ENCODE assay signal across 24 cellular contexts in genomic region chr9:126024581-126025230, GRCh38.
DNase-seq lines count a peak whose midpoint lies in the region; ATAC-seq, FAIRE-seq and TF ChIP-seq lines count a peak whose summit lies in the region.
"Had no signal": no experiment of that assay in that cellular context is flagged by ENCODE, and none has a peak within 500 bp of the region (broad histone marks: within the 10 kb centered on the region; RNA-seq: fewer than 3 reads in every experiment).

No MANE protein-coding gene starts in this region.

- H3K36me3 Mint-ChIP-seq in activated naive CD4-positive, alpha-beta T cell treated with anti-CD3 and anti-CD28 coated beads, Interleukin-2, amount 50 U/mL, for 72 hours, result no peaks in the 10 kb centered on the region
- H3K36me3 Mint-ChIP-seq: CD14-positive monocyte; CD8-positive, alpha-beta memory T cell had no signal

- H3K9me3 ChIP-seq in kidney (ENCODE audit: control insufficient read depth in 1 of 2, low read length in 2 of 2) (no peaks in the 10 kb centered on the region), aorta (ENCODE audit: control insufficient read depth, low read length) (no peaks in the 10 kb centered on the region)
- H3K9me3 ChIP-seq: A549, BE2C, HAP-1 had no signal

- intact Hi-C loops in cardiac septum (cut with DNase I), result no loop called here
- intact Hi-C loops in Right ventricle myocardium inferior (cut with DNase I), result no loop called here
- intact Hi-C loops in kidney (cut with DNase I), result no loop called here
- intact Hi-C loops in aorta (cut with DNase I), result no loop called here

- no peak for TF ChIP-seq CTCF in kidney (IDR thresholded peaks at IDR 0.05; ENCODE audit: borderline replicate concordance, extremely low read depth, insufficient read depth)

- no peak overlapping the region for H3K27ac Mint-ChIP-seq in activated naive CD4-positive, alpha-beta T cell treated with anti-CD3 and anti-CD28 coated beads, Interleukin-2, amount 50 U/mL, for 72 hours
- H3K27ac Mint-ChIP-seq: CD14-positive monocyte; CD4-positive, alpha-beta T cell; CD8-positive, alpha-beta memory T cell; HFFc6 had no signal

- H3K9ac ChIP-seq in kidney (ENCODE audit: low read length in 2 of 2), result no peak overlapping the region
- H3K9ac ChIP-seq: BLaER1 treated with 17β-estradiol and CSF1 and Interleukin-3, amounts not matched to agents 10 nM and 100 nM had no signal

- DNase-seq in cardiac septum (ENCODE audit: low spot score) (peak; percentile 67), Right ventricle myocardium inferior (ENCODE audit: missing footprints) (no peak), D341Med (ENCODE audit: low spot score) (peak; percentile 52), kidney (peak; percentile 33), aorta (peak; percentile 30 to 68)
- no peak for DNase-seq in activated naive CD4-positive, alpha-beta T cell treated with anti-CD3 and anti-CD28 coated beads, Interleukin-2, amount 50 U/mL, for 72 hours (ENCODE audit: low spot score in 2 of 2)
- DNase-seq: 8988T; ACHN; AML-193; BE2C; CD4-positive, alpha-beta T cell; CD8-positive, alpha-beta memory T cell; DMS53; DMS79 treated with DMSO at 0.1 percent for 48 hours; GF-D8; GOT3; HFFc6 had no signal

- no peak overlapping the region for H3K4me3 ChIP-seq in kidney (ENCODE audit: low read length in 2 of 2)
- H3K4me3 ChIP-seq in aorta (ENCODE audit: low read length in 2 of 2), result no peak overlapping the region
- H3K4me3 ChIP-seq: A549; BLaER1 treated with 17β-estradiol and CSF1 and Interleukin-3, amounts not matched to agents 10 nM and 100 nM; HAP-1 had no signal

- H3K4me1 ChIP-seq in kidney (ENCODE audit: control insufficient read depth in 1 of 2, insufficient read depth in 1 of 2, low read depth in 1 of 2, low read length in 2 of 2), result no peaks in the 10 kb centered on the region
- H3K4me1 ChIP-seq in aorta (ENCODE audit: control insufficient read depth in 1 of 2, insufficient read depth in 2 of 2, low read length in 2 of 2), result no peaks in the 10 kb centered on the region
- H3K4me1 ChIP-seq: A549, BE2C, HAP-1 had no signal

- H3K27ac ChIP-seq in kidney (ENCODE audit: low read depth in 2 of 2, low read length in 2 of 2) (no peak overlapping the region), aorta (ENCODE audit: low read depth in 1 of 2, low read length in 2 of 2) (no peak overlapping the region)
- H3K27ac ChIP-seq: A549; BLaER1 treated with 17β-estradiol and CSF1 and Interleukin-3, amounts not matched to agents 10 nM and 100 nM had no signal

- H3K9me3 Mint-ChIP-seq in activated naive CD4-positive, alpha-beta T cell treated with anti-CD3 and anti-CD28 coated beads, Interleukin-2, amount 50 U/mL, for 72 hours, result peaks cover 0 to 3% of the 10 kb centered on the region in 2 donors
- H3K9me3 Mint-ChIP-seq: CD4-positive, alpha-beta T cell; CD8-positive, alpha-beta memory T cell; HFFc6 had no signal

- WGBS in aorta, 2 donors, result 76 to 81% methylated on average over 13 of the region's 13 CpGs

- no peak for ATAC-seq in Right ventricle myocardium inferior
- ATAC-seq in aorta (ENCODE audit: low FRiP score), result no peak
- ATAC-seq in HG03354 (IDR thresholded peaks at IDR 0.05; ENCODE audit: poor library complexity, severe bottlenecking, unreplicated experiment), result no peak
- ATAC-seq in activated naive CD4-positive, alpha-beta T cell treated with anti-CD3 and anti-CD28 coated beads, Interleukin-2, amount 50 U/mL, for 72 hours, result no peak
- ATAC-seq: A549 had no signal

- FAIRE-seq in kidney (lab: Jason Lieb, UNC), result no peak
- FAIRE-seq: A549, GM12892, H54 had no signal

- H3K27me3 ChIP-seq in aorta (ENCODE audit: control insufficient read depth in 1 of 2, insufficient read depth in 2 of 2, low read length in 1 of 2), result no peaks in the 10 kb centered on the region
- H3K27me3 ChIP-seq: BE2C; BLaER1 treated with 17β-estradiol and CSF1 and Interleukin-3, amounts not matched to agents 10 nM and 100 nM had no signal

- H3K36me3 ChIP-seq in kidney (ENCODE audit: control insufficient read depth in 1 of 2, insufficient read depth in 2 of 2, low read length in 2 of 2) (no peaks in the 10 kb centered on the region), aorta (ENCODE audit: control insufficient read depth in 1 of 2, insufficient read depth in 2 of 2, low read length in 1 of 2) (no peaks in the 10 kb centered on the region)
- H3K36me3 ChIP-seq: BE2C; BLaER1 treated with 17β-estradiol and CSF1 and Interleukin-3, amounts not matched to agents 10 nM and 100 nM; HAP-1 had no signal

Comparison
In these comparisons a context has a peak if more than half of its experiments do, and no peak if none do; other contexts are left out.
1. DNase-seq: peak in cardiac septum (single experiment), D341Med (single experiment), kidney (single experiment) and aorta (2 of 2); none in Right ventricle myocardium inferior (single experiment) and activated naive CD4-positive, alpha-beta T cell treated with anti-CD3 and anti-CD28 coated beads, Interleukin-2, amount 50 U/mL, for 72 hours (0 of 2).